Comparison of ENCODE assay signal across 2 cellular contexts in the genomic region with DNA sequence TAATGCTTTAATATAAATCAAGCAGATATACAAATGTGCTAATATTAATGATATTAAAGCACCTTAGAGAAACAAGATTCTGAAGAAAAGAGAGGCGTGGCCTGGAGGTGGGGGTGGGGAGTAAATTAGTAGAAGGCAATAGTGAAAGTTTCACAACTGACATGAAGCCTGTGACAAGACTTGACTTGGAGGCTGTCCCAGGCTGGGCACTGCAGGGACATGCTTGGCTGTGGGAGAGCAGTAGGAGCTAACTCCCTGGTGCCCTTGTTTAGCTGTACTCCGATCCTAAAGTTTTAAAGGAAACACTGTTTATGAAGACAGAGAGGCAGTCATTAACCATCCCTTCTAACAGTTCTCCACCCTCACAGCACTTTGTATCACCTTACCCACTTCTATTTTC.
A peak's percentile ranks its signal among the peaks of the same experiment; 100 is the strongest.
TF ChIP-seq lines count a peak whose summit lies in the region.

No MANE protein-coding gene starts in this region.

TF ChIP-seq in liver, 16 proteins besides CTCF, POLR2A, EP300 and RAD21 (continued from another document):
- TF ChIP-seq YY1 (IDR thresholded peaks at IDR 0.05) (peak; percentile 12), FOXA1 (IDR thresholded peaks at IDR 0.05) (no peak), HNF4A (conservative IDR thresholded peaks at IDR 0.05) (peak; percentile 28 to 54), NR2F2 (IDR thresholded peaks at IDR 0.05) (no peak), RXRA (IDR thresholded peaks at IDR 0.05) (no peak), JUND (IDR thresholded peaks at IDR 0.05) (no peak)

TF ChIP-seq in HepG2, 621 proteins besides CTCF, POLR2A, EP300 and RAD21:
- TF ChIP-seq, protein P1, sequence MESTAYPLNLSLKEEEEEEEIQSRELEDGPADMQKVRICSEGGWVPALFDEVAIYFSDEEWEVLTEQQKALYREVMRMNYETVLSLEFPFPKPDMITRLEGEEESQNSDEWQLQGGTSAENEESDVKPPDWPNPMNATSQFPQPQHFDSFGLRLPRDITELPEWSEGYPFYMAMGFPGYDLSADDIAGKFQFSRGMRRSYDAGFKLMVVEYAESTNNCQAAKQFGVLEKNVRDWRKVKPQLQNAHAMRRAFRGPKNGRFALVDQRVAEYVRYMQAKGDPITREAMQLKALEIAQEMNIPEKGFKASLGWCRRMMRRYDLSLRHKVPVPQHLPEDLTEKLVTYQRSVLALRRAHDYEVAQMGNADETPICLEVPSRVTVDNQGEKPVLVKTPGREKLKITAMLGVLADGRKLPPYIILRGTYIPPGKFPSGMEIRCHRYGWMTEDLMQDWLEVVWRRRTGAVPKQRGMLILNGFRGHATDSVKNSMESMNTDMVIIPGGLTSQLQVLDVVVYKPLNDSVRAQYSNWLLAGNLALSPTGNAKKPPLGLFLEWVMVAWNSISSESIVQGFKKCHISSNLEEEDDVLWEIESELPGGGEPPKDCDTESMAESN (CRISPR knock-in tag; conservative IDR thresholded peaks at IDR 0.05) = no peak
- TF ChIP-seq, protein P2, sequence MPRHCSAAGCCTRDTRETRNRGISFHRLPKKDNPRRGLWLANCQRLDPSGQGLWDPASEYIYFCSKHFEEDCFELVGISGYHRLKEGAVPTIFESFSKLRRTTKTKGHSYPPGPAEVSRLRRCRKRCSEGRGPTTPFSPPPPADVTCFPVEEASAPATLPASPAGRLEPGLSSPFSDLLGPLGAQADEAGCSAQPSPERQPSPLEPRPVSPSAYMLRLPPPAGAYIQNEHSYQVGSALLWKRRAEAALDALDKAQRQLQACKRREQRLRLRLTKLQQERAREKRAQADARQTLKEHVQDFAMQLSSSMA (CRISPR knock-in tag; IDR thresholded peaks at IDR 0.05) = no peak
- no peak for TF ChIP-seq ZFP36L2 (CRISPR knock-in tag; IDR thresholded peaks at IDR 0.05)
- no peak for TF ChIP-seq ZNF75D (CRISPR knock-in tag; IDR thresholded peaks at IDR 0.05; ENCODE audit: borderline replicate concordance)
- TF ChIP-seq, protein P3, sequence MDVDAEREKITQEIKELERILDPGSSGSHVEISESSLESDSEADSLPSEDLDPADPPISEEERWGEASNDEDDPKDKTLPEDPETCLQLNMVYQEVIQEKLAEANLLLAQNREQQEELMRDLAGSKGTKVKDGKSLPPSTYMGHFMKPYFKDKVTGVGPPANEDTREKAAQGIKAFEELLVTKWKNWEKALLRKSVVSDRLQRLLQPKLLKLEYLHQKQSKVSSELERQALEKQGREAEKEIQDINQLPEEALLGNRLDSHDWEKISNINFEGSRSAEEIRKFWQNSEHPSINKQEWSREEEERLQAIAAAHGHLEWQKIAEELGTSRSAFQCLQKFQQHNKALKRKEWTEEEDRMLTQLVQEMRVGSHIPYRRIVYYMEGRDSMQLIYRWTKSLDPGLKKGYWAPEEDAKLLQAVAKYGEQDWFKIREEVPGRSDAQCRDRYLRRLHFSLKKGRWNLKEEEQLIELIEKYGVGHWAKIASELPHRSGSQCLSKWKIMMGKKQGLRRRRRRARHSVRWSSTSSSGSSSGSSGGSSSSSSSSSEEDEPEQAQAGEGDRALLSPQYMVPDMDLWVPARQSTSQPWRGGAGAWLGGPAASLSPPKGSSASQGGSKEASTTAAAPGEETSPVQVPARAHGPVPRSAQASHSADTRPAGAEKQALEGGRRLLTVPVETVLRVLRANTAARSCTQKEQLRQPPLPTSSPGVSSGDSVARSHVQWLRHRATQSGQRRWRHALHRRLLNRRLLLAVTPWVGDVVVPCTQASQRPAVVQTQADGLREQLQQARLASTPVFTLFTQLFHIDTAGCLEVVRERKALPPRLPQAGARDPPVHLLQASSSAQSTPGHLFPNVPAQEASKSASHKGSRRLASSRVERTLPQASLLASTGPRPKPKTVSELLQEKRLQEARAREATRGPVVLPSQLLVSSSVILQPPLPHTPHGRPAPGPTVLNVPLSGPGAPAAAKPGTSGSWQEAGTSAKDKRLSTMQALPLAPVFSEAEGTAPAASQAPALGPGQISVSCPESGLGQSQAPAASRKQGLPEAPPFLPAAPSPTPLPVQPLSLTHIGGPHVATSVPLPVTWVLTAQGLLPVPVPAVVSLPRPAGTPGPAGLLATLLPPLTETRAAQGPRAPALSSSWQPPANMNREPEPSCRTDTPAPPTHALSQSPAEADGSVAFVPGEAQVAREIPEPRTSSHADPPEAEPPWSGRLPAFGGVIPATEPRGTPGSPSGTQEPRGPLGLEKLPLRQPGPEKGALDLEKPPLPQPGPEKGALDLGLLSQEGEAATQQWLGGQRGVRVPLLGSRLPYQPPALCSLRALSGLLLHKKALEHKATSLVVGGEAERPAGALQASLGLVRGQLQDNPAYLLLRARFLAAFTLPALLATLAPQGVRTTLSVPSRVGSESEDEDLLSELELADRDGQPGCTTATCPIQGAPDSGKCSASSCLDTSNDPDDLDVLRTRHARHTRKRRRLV (CRISPR knock-in tag; IDR thresholded peaks at IDR 0.05) = no peak
- TF ChIP-seq ARHGAP35 (CRISPR knock-in tag; IDR thresholded peaks at IDR 0.05; ENCODE audit: borderline replicate concordance) = no peak
- TF ChIP-seq ZEB1 (IDR thresholded peaks at IDR 0.05; ENCODE audit: insufficient replicate concordance, low read depth) = no peak
- no peak for TF ChIP-seq STAG1 (CRISPR knock-in tag; IDR thresholded peaks at IDR 0.05)
- TF ChIP-seq ZNF367 (CRISPR knock-in tag; IDR thresholded peaks at IDR 0.05; ENCODE audit: borderline replicate concordance) = no peak
- TF ChIP-seq, protein P4, sequence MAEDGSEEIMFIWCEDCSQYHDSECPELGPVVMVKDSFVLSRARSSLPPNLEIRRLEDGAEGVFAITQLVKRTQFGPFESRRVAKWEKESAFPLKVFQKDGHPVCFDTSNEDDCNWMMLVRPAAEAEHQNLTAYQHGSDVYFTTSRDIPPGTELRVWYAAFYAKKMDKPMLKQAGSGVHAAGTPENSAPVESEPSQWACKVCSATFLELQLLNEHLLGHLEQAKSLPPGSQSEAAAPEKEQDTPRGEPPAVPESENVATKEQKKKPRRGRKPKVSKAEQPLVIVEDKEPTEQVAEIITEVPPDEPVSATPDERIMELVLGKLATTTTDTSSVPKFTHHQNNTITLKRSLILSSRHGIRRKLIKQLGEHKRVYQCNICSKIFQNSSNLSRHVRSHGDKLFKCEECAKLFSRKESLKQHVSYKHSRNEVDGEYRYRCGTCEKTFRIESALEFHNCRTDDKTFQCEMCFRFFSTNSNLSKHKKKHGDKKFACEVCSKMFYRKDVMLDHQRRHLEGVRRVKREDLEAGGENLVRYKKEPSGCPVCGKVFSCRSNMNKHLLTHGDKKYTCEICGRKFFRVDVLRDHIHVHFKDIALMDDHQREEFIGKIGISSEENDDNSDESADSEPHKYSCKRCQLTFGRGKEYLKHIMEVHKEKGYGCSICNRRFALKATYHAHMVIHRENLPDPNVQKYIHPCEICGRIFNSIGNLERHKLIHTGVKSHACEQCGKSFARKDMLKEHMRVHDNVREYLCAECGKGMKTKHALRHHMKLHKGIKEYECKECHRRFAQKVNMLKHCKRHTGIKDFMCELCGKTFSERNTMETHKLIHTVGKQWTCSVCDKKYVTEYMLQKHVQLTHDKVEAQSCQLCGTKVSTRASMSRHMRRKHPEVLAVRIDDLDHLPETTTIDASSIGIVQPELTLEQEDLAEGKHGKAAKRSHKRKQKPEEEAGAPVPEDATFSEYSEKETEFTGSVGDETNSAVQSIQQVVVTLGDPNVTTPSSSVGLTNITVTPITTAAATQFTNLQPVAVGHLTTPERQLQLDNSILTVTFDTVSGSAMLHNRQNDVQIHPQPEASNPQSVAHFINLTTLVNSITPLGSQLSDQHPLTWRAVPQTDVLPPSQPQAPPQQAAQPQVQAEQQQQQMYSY (CRISPR knock-in tag; IDR thresholded peaks at IDR 0.05) = no peak
- TF ChIP-seq ETV6 (CRISPR knock-in tag; conservative IDR thresholded peaks at IDR 0.05) = no peak
- TF ChIP-seq SP140L (CRISPR knock-in tag; IDR thresholded peaks at IDR 0.05; ENCODE audit: borderline replicate concordance) = no peak
- no peak for TF ChIP-seq ZNF350 (CRISPR knock-in tag; IDR thresholded peaks at IDR 0.05; ENCODE audit: borderline replicate concordance, low read depth)
